Comparison of ENCODE assay signal across 8 cellular contexts in the genomic region with DNA sequence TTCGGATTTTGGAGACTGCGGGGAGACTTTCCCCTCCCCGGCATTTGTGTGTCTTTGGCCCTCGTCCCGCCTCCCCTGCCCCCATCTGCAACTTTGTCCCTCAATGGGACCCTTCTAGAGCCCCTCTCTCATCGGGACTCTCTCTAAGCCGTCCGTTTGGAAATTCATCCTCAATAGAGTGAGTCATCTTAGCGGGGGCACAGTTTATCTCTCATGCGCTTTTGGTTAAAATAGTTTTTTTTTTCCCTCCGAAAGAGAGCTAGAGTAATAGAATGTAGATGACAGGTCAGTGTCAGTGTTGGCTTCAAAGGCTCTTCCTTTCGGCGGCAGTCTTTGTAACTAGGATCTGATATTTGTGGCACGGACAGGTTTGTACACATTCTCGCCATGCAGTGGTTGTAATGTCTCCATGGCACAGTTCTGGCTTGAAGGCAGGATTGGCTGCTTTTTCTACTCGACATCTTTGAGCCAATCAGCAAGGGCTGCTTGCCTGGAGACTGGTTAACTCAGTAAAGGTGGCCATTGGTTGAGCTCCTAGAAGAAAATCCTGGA. TPM values are rescaled to one million over a fixed set of nuclear protein-coding genes. Genes with fewer than 3 reads are reported as not detected.
DNase-seq lines count a peak whose midpoint lies in the region; ATAC-seq, FAIRE-seq and TF ChIP-seq lines count a peak whose summit lies in the region.

No MANE protein-coding gene starts in this region.

- H3K27ac ChIP-seq in endothelial cell of umbilical vein (ENCODE audit: insufficient read depth, low read depth, low read length): peak overlapping the region; percentile 99

- H3K36me3 Mint-ChIP-seq in Calu3 (ENCODE audit: insufficient read depth, unreplicated experiment): peaks cover 31% of the 10 kb centered on the region

- H2AFZ ChIP-seq in endothelial cell of umbilical vein (ENCODE audit: low read depth, low read length): peak overlapping the region; percentile 88

- peak overlapping the region; percentile 81 to 99 (median 89) for H3K4me3 ChIP-seq in endothelial cell of umbilical vein (replicated peaks in 1 of 3; ENCODE audit: insufficient read depth in 1 of 3, low read depth in 1 of 3, low read length in 3 of 3)

- FAIRE-seq in HTR-8/SVneo (lab: Jason Lieb, UNC) (peak; percentile 78), endothelial cell of umbilical vein (lab: Jason Lieb, UNC) (peak; percentile 98)

- BruUV-seq in Calu3 (replicated peaks; lab: Mats Ljungman, UMichigan): TSS peak; percentile 52
- TSS peak; percentile 44 for BruUV-seq in endothelial cell of umbilical vein (replicated peaks; lab: Mats Ljungman, UMichigan)

- H3K27me3 Mint-ChIP-seq in Calu3 (ENCODE audit: unreplicated experiment): no peaks in the 10 kb centered on the region

- H3K9me3 Mint-ChIP-seq in Calu3 (ENCODE audit: low read depth, unreplicated experiment): no peaks in the 10 kb centered on the region

- intact Hi-C loops in Calu3 (cut with micrococcal nuclease; ENCODE audit: unreplicated experiment): loop anchor here (2.0 kb wide), 1 partner anchor 259 kb away; no protein-coding TSS in a partner anchor
- intact Hi-C loops in endothelial cell of umbilical vein (cut with micrococcal nuclease): loop anchor here (1.0 to 10.0 kb wide), 9 partner anchors 19 to 1393 kb away; a partner anchor contains a TSS

- TF ChIP-seq CTCF in Calu3 (IDR thresholded peaks at IDR 0.05; ENCODE audit: unreplicated experiment) (no peak), endothelial cell of umbilical vein (IDR thresholded peaks at IDR 0.05; ENCODE audit: extremely low read depth in 1 of 2, insufficient read depth in 1 of 2, low read depth in 1 of 2, low read length in 2 of 2) (no peak)

- peaks cover 12% of the 10 kb centered on the region for H3K4me1 ChIP-seq in endothelial cell of umbilical vein (ENCODE audit: control insufficient read depth, extremely low read depth, insufficient read depth, low read length)

- H4K20me1 ChIP-seq in endothelial cell of umbilical vein (replicated peaks; ENCODE audit: control insufficient read depth, extremely low read depth, insufficient read depth, low read length): no peaks in the 10 kb centered on the region

- H3K27ac Mint-ChIP-seq in Calu3 (ENCODE audit: unreplicated experiment): peak overlapping the region; percentile 82

- TF ChIP-seq POLR2A in endothelial cell of umbilical vein (IDR thresholded peaks at IDR 0.05; ENCODE audit: low read depth, low read length): no peak

- ATAC-seq in GM21381 (IDR thresholded peaks at IDR 0.05; ENCODE audit: unreplicated experiment): peak; percentile 65

- H3K9me1 ChIP-seq in endothelial cell of umbilical vein (replicated peaks; ENCODE audit: control insufficient read depth, extremely low read depth, insufficient read depth, low read length): no peaks in the 10 kb centered on the region

- H3K36me3 ChIP-seq in endothelial cell of umbilical vein (ENCODE audit: control insufficient read depth in 2 of 2, extremely low read depth in 1 of 2, insufficient read depth in 2 of 2, low read length in 2 of 2): no peaks in the 10 kb centered on the region

- dilution Hi-C loops in endothelial cell of umbilical vein (cut with MboI; ENCODE audit: extremely low pct_ligation_motif_present, low sequenced_read_pairs): no loop called here

- no peaks in the 10 kb centered on the region for H3K4me1 Mint-ChIP-seq in Calu3 (ENCODE audit: low read depth, unreplicated experiment)

- no peaks in the 10 kb centered on the region for H3K79me2 ChIP-seq in endothelial cell of umbilical vein (ENCODE audit: control insufficient read depth, insufficient read depth, low read length)

- no peaks in the 10 kb centered on the region for H3K27me3 ChIP-seq in endothelial cell of umbilical vein (ENCODE audit: control insufficient read depth in 2 of 2, insufficient read depth in 2 of 2, low read length in 2 of 2)

- CTCF ChIA-PET in Calu3 (lab: Charles Lee) (interaction anchor here (0.6 kb wide), 1 partner anchor 28 kb away, joined by 5 read pairs; no protein-coding TSS in a partner anchor), endothelial cell of umbilical vein (lab: Charles Lee) (interaction anchor here (0.7 to 2.1 kb wide), 6 partner anchors 63 to 661 kb away, joined by 3 to 15 read pairs (median 4); no protein-coding TSS in a partner anchor)

- H3K9me3 ChIP-seq in endothelial cell of umbilical vein (replicated peaks; ENCODE audit: control insufficient read depth, insufficient read depth, low read length): no peaks in the 10 kb centered on the region

- POLR2A ChIA-PET in endothelial cell of umbilical vein (lab: Charles Lee): interaction anchor here (0.6 kb wide), 1 partner anchor 259 kb away, joined by 4 read pairs; no protein-coding TSS in a partner anchor

- H3K4me2 ChIP-seq in endothelial cell of umbilical vein (ENCODE audit: insufficient read depth, low read length): peak overlapping the region; percentile 92

- peak overlapping the region; percentile 98 for H3K9ac ChIP-seq in endothelial cell of umbilical vein (replicated peaks; ENCODE audit: extremely low read depth, insufficient read depth, low read length)

- peak overlapping the region; percentile 85 for H3K4me3 Mint-ChIP-seq in Calu3 (ENCODE audit: low read depth, unreplicated experiment)

- peak; percentile 64 for DNase-seq in Calu3
- DNase-seq in HTR-8/SVneo (ENCODE audit: insufficient read length, low spot score): peak; percentile 96
- DNase-seq in NOMO-1 treated with dmso at 0.1 percent for 144 hours (lab: John Stamatoyannopoulos, UW; ENCODE audit: unreplicated experiment): peak; percentile 73
- DNase-seq in activated CD8-positive, alpha-beta memory T cell treated with anti-CD3 and anti-CD28 coated beads, Interleukin-2, amount 50 U/mL, for 4 hours: peak; percentile 45
- peak; percentile 97 for DNase-seq in endothelial cell of umbilical vein (ENCODE audit: low read depth, low spot score)
- peak; percentile 82 for DNase-seq in midbrain (lab: John Stamatoyannopoulos, UW)
- peak; percentile 28 for DNase-seq in stimulated activated CD8-positive, alpha-beta memory T cell treated with anti-CD3 and anti-CD28 coated beads, Interleukin-4, amount 100 ng/mL, for 24 hours (ENCODE audit: low read depth)

TF ChIP-seq in endothelial cell of umbilical vein, 7 proteins besides CTCF, POLR2A, EP300 and RAD21:
- TF ChIP-seq POLR2AphosphoS5 (IDR thresholded peaks at IDR 0.05; ENCODE audit: insufficient read depth, low read depth, low read length): no peak
- TF ChIP-seq FOS (IDR thresholded peaks at IDR 0.05; ENCODE audit: borderline replicate concordance, insufficient read depth, low read length): peak; percentile 51
- TF ChIP-seq GATA2 (IDR thresholded peaks at IDR 0.05; ENCODE audit: insufficient read depth, insufficient read length, low read depth, low read length): no peak
- TF ChIP-seq JUN (IDR thresholded peaks at IDR 0.05; ENCODE audit: borderline replicate concordance, insufficient read depth, insufficient read length, low read depth): peak; percentile 34
- TF ChIP-seq EZH2 (IDR thresholded peaks at IDR 0.05; ENCODE audit: borderline replicate concordance, low read depth, low read length, severe bottlenecking): no peak
- TF ChIP-seq, protein P1, sequence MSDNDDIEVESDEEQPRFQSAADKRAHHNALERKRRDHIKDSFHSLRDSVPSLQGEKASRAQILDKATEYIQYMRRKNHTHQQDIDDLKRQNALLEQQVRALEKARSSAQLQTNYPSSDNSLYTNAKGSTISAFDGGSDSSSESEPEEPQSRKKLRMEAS (IDR thresholded peaks at IDR 0.05; ENCODE audit: insufficient read depth, insufficient read length): no peak
- TF ChIP-seq MYC (IDR thresholded peaks at IDR 0.05; ENCODE audit: low read depth, low read length): no peak

RNA-seq across cellular contexts. Expression of a gene that starts 1.0 kb away (rescaled TPM):
- total RNA-seq in Calu3 (2022): 5.0 and 5.3 TPM in 2 replicates
- 6.9 and 7.1 TPM in 2 replicates for total RNA-seq in endothelial cell of umbilical vein
- 0.65 and 0.87 TPM in 2 replicates for polyA plus RNA-seq in endothelial cell of umbilical vein
- 1.1 and 1.3 TPM in 2 replicates for polyA plus RNA-seq in endothelial cell of umbilical vein (2011; cell fraction: cytosol; rRNA removed)
- polyA plus RNA-seq in endothelial cell of umbilical vein (2011; cell fraction: nucleus; rRNA removed): 3.7 and 4.4 TPM in 2 replicates
- polyA plus RNA-seq in endothelial cell of umbilical vein (2012): 1.9 and 2.6 TPM in 2 replicates
- polyA minus RNA-seq in endothelial cell of umbilical vein: 4.3 and 4.4 TPM in 2 replicates
- 3.7 TPM for polyA minus RNA-seq in endothelial cell of umbilical vein (2011; cell fraction: cytosol; rRNA and poly(A)+ RNA removed)
- polyA minus RNA-seq in endothelial cell of umbilical vein (2011; cell fraction: nucleus; rRNA and poly(A)+ RNA removed): 6.1 and 8.9 TPM in 2 replicates

Comparison
In these comparisons a context has a peak if more than half of its experiments do, and no peak if none do; other contexts are left out.
1. Peak in every context shown above with its lines: DNase-seq, ATAC-seq, H3K4me3 ChIP-seq and H3K27ac ChIP-seq.
2. DNase-seq: peak in every context shown above with its lines; median percentile 97 in endothelial cell of umbilical vein; 96 in HTR-8/SVneo; 82 in midbrain; 73 in NOMO-1 treated with dmso at 0.1 percent for 144 hours; 64 in Calu3; 45 in activated CD8-positive, alpha-beta memory T cell treated with anti-CD3 and anti-CD28 coated beads, Interleukin-2, amount 50 U/mL, for 4 hours; 28 in stimulated activated CD8-positive, alpha-beta memory T cell treated with anti-CD3 and anti-CD28 coated beads, Interleukin-4, amount 100 ng/mL, for 24 hours.